1 cellular context compared by ENCODE assay signal in the genomic region with DNA sequence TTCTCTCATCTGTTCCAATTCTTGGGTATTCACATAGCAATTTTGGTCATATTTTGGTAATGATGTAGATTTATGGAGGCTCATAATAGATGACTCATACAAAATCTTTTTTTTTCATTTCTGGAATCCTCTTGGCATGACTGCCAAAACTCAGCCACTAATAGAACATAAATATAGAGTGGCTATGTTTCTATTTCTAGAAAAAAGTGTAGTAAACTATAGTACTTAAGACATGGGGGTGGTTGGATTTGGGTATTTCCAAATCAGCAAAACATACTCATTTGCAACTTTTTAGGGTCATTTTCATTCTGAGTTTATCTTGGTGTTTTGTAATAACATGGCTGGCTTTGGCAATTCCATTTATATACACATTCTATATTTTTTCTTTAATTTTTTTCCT.
TF ChIP-seq lines count a peak whose summit lies in the region.

No MANE protein-coding gene starts in this region.

TF ChIP-seq in SK-N-SH, 30 proteins besides CTCF, POLR2A, EP300 and RAD21 (continued from another document):
- peak; percentile 86 for TF ChIP-seq NFIC (IDR thresholded peaks at IDR 0.05; ENCODE audit: borderline replicate concordance)
- no peak for TF ChIP-seq ELF1 (IDR thresholded peaks at IDR 0.05)
- TF ChIP-seq YY1 (IDR thresholded peaks at IDR 0.05; ENCODE audit: low read depth): 0 out of 2 replicates have a peak, but pooled peaks have one; percentile 37
- TF ChIP-seq, protein P1, sequence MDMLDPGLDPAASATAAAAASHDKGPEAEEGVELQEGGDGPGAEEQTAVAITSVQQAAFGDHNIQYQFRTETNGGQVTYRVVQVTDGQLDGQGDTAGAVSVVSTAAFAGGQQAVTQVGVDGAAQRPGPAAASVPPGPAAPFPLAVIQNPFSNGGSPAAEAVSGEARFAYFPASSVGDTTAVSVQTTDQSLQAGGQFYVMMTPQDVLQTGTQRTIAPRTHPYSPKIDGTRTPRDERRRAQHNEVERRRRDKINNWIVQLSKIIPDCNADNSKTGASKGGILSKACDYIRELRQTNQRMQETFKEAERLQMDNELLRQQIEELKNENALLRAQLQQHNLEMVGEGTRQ (IDR thresholded peaks at IDR 0.05; ENCODE audit: borderline replicate concordance, low read depth, low read length): no peak
- peak; percentile 68; the same call in 1 of the 2 replicates for TF ChIP-seq TEAD4 (IDR thresholded peaks at IDR 0.05; ENCODE audit: borderline replicate concordance, insufficient read depth)
- no peak for TF ChIP-seq IRF3 (IDR thresholded peaks at IDR 0.05; ENCODE audit: low read depth, low read length)
- peak; percentile 30; the same call in 1 of the 2 replicates for TF ChIP-seq POLR2AphosphoS5 (IDR thresholded peaks at IDR 0.05; ENCODE audit: low read depth, low read length)
- no peak for TF ChIP-seq EZH2phosphoT487 (IDR thresholded peaks at IDR 0.05; ENCODE audit: borderline replicate concordance, low read depth)
- TF ChIP-seq TCF12 (IDR thresholded peaks at IDR 0.05): peak; percentile 59
- no peak for TF ChIP-seq GABPA (IDR thresholded peaks at IDR 0.05; ENCODE audit: low read depth)
- TF ChIP-seq REST (IDR thresholded peaks at IDR 0.05; ENCODE audit: low read depth, low read length): no peak
- peak; percentile 82 for TF ChIP-seq PBX3 (IDR thresholded peaks at IDR 0.05)
- TF ChIP-seq MEF2A (IDR thresholded peaks at IDR 0.05; ENCODE audit: borderline replicate concordance, low read depth): peak; percentile 85
- TF ChIP-seq JUND (IDR thresholded peaks at IDR 0.05): peak; percentile 88
- TF ChIP-seq SMC3 (IDR thresholded peaks at IDR 0.05; ENCODE audit: low read depth, low read length): no peak
- no peak for TF ChIP-seq FOXJ3 (CRISPR knock-in tag; IDR thresholded peaks at IDR 0.05)
- peak; percentile 81; the same call in 1 of the 2 replicates for TF ChIP-seq FOSL2 (IDR thresholded peaks at IDR 0.05; ENCODE audit: borderline replicate concordance, low read depth)
- TF ChIP-seq RCOR1 (IDR thresholded peaks at IDR 0.05; ENCODE audit: low read length): no peak
